Comparison of ENCODE assay signal across 17 cellular contexts in the genomic region with DNA sequence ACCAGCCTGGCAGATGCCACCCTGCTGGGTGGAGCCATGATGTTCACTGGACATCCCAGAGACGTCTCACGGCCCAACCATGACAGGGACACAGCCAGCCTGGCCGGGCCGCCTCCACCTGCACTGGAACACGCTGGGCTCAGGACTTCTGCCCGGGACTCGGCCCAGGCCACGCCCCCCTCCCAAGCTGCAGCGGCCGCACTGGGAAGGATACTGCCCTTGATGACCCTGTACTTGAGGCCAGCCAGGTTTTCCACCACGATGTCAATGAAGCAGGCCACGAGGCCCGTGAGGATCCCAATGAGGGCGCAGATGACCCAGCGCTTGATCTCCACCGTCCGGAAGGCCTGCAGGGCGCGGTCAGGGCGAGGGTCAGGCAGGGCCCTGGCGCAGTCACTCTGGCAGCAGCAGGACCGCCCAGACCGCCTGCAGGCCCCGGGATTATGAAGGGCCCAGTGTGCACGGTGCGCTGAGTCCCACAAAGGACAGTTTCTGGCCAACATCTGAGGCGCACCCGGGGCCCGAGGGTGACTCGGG. TPM values are rescaled to one million over a fixed set of nuclear protein-coding genes. Genes with fewer than 3 reads are reported as not detected.
"Had no signal": no experiment of that assay in that cellular context is flagged by ENCODE, and none has a peak within 500 bp of the region (broad histone marks: within the 10 kb centered on the region; RNA-seq: fewer than 3 reads in every experiment).

No MANE protein-coding gene starts in this region.

- H3K9me3 Mint-ChIP-seq: natural killer cell treated with Interleukin-12 subunit alpha and Interleukin-12 subunit beta and Interleukin-15 and Interleukin-18, amount 100 ng/mL, for 72 hours had no signal

- H3K27me3 Mint-ChIP-seq: natural killer cell treated with Interleukin-12 subunit alpha and Interleukin-12 subunit beta and Interleukin-15 and Interleukin-18, amount 100 ng/mL, for 72 hours; progenitor cell of endocrine pancreas had no signal

- H3K36me3 ChIP-seq: cardiac muscle cell had no signal

- ATAC-seq: gastroesophageal sphincter; natural killer cell treated with Interleukin-12 subunit alpha and Interleukin-12 subunit beta and Interleukin-15 and Interleukin-18, amount 100 ng/mL, for 72 hours had no signal

- H3K27me3 ChIP-seq: cardiac muscle cell, gastroesophageal sphincter, right lobe of liver, spleen, vagina had no signal

- H3K4me3 ChIP-seq: cardiac muscle cell, gastroesophageal sphincter, right lobe of liver, spleen, thoracic aorta, vagina had no signal

- H3K27ac Mint-ChIP-seq: natural killer cell treated with Interleukin-12 subunit alpha and Interleukin-12 subunit beta and Interleukin-15 and Interleukin-18, amount 100 ng/mL, for 72 hours; progenitor cell of endocrine pancreas had no signal

- H3K36me3 Mint-ChIP-seq: natural killer cell treated with Interleukin-12 subunit alpha and Interleukin-12 subunit beta and Interleukin-15 and Interleukin-18, amount 100 ng/mL, for 72 hours had no signal

- H3K27ac ChIP-seq: cardiac muscle cell, gastroesophageal sphincter, right lobe of liver, thoracic aorta, vagina had no signal

- H3K4me1 ChIP-seq: gastroesophageal sphincter, right lobe of liver, vagina had no signal

- DNase-seq: activated CD4-positive, alpha-beta T cell treated with anti-CD3 and anti-CD28 coated beads for 1 hour; activated CD4-positive, alpha-beta T cell treated with anti-CD3 and anti-CD28 coated beads, Interleukin-2, amount 50 U/mL, for 4 hours; activated naive CD4-positive, alpha-beta T cell treated with anti-CD3 and anti-CD28 coated beads, Interleukin-2, amount 50 U/mL, for 16 hours; nucleus accumbens; spleen; T-helper 1 cell; T1000 had no signal

- H3K9me3 ChIP-seq: gastroesophageal sphincter, right lobe of liver, spleen, thoracic aorta, vagina had no signal

- H3K4me3 Mint-ChIP-seq: natural killer cell treated with Interleukin-12 subunit alpha and Interleukin-12 subunit beta and Interleukin-15 and Interleukin-18, amount 100 ng/mL, for 72 hours had no signal

RNA-seq across cellular contexts. Expression of a gene that starts 16.3 kb away (rescaled TPM):
- total RNA-seq: gastroesophageal sphincter, vagina had no signal

RNA-seq across cellular contexts. Expression of a gene that starts 28.1 kb away (rescaled TPM):
- total RNA-seq: lung microvascular endothelial cell, progenitor cell of endocrine pancreas, right lobe of liver, vagina had no signal
- polyA plus RNA-seq: cardiac muscle cell, esophagus had no signal

RNA-seq across cellular contexts. Expression of a gene that starts 29.8 kb away (rescaled TPM):
- total RNA-seq: lung microvascular endothelial cell, mucosa of gallbladder, right lobe of liver, thoracic aorta, vagina had no signal
- polyA plus RNA-seq: cardiac muscle cell, esophagus had no signal
